ENCODE assay signal across 15 cellular contexts in genomic region chr11:36447947-36448346, GRCh38.
DNase-seq lines count a peak whose midpoint lies in the region; ATAC-seq and TF ChIP-seq lines count a peak whose summit lies in the region.
"Had no signal": no experiment of that assay in that cellular context is flagged by ENCODE, and none has a peak within 500 bp of the region (broad histone marks: within the 10 kb centered on the region; RNA-seq: fewer than 3 reads in every experiment).

No MANE protein-coding gene starts in this region.

- TF ChIP-seq CTCF in IMR-90 (conservative IDR thresholded peaks at IDR 0.05; ENCODE audit: low read depth, low read length) (no peak), vagina (IDR thresholded peaks at IDR 0.05) (no peak)

- in situ Hi-C loops in IMR-90 (cut with MboI; ENCODE audit: low sequenced_read_pairs) (no loop called here), GM23248 (cut with MboI) (no loop called here)

- BruUV-seq in IMR-90 (replicated peaks; lab: Mats Ljungman, UMichigan), result no TSS peak

- H3K9me3 ChIP-seq in IMR-90 (ENCODE audit: control insufficient read depth, insufficient read depth, low read length) (no peaks in the 10 kb centered on the region), trophoblast cell (ENCODE audit: insufficient read depth, low read depth, low read length) (no peaks in the 10 kb centered on the region), vagina (no peaks in the 10 kb centered on the region), GM23248 (ENCODE audit: low read depth) (no peaks in the 10 kb centered on the region)
- H3K9me3 ChIP-seq: left ventricle myocardium inferior had no signal

- no peak overlapping the region for H3K4me3 Mint-ChIP-seq in central memory CD8-positive, alpha-beta T cell
- H3K4me3 Mint-ChIP-seq: B cell had no signal

- H2BK12ac ChIP-seq in trophoblast cell (ENCODE audit: low read length), result no peak overlapping the region

- peaks cover 14% of the 10 kb centered on the region for H3K9me1 ChIP-seq in IMR-90 (ENCODE audit: insufficient read depth, low read length)

- peaks cover 88% of the 10 kb centered on the region for H3K4me1 Mint-ChIP-seq in central memory CD8-positive, alpha-beta T cell

- H3K27me3 ChIP-seq in IMR-90 (ENCODE audit: control insufficient read depth, insufficient read depth, low read length) (no peaks in the 10 kb centered on the region), trophoblast cell (ENCODE audit: insufficient read depth, low read length) (no peaks in the 10 kb centered on the region), vagina (no peaks in the 10 kb centered on the region), GM23248 (replicated peaks; ENCODE audit: insufficient read depth) (no peaks in the 10 kb centered on the region)
- H3K27me3 ChIP-seq: brain microvascular endothelial cell had no signal

- H2AK5ac ChIP-seq in IMR-90 (ENCODE audit: low read depth, low read length), result no peak overlapping the region
- H2AK5ac ChIP-seq in trophoblast cell (ENCODE audit: low read length), result no peak overlapping the region

- H3K9me2 ChIP-seq in GM23248 (ENCODE audit: insufficient read depth), result no peaks in the 10 kb centered on the region

- H3K79me2 ChIP-seq in trophoblast cell (ENCODE audit: control insufficient read depth, insufficient read depth, low read length, poor library complexity), result no peaks in the 10 kb centered on the region
- H3K79me2 ChIP-seq in GM23248 (ENCODE audit: insufficient read depth), result no peaks in the 10 kb centered on the region

- no peak overlapping the region for H4K91ac ChIP-seq in IMR-90 (ENCODE audit: insufficient read depth, low read depth, low read length)
- H4K91ac ChIP-seq in trophoblast cell (ENCODE audit: low read depth, low read length), result no peak overlapping the region

- 0 out of 2 replicates have a peak overlapping the region, but pooled peaks have one; percentile 2 for H3K4ac ChIP-seq in IMR-90 (ENCODE audit: low read depth, low read length)
- no peak overlapping the region for H3K4ac ChIP-seq in trophoblast cell (ENCODE audit: low read depth, low read length)

- H3K27ac ChIP-seq in IMR-90 (ENCODE audit: insufficient read depth, low read length) (no peak overlapping the region), trophoblast cell (ENCODE audit: low read depth, low read length) (no peak overlapping the region), vagina (no peak overlapping the region), GM23248 (no peak overlapping the region)
- H3K27ac ChIP-seq: brain microvascular endothelial cell, KMS-11, left ventricle myocardium inferior had no signal

- TF ChIP-seq POLR2A in IMR-90 (IDR thresholded peaks at IDR 0.05; ENCODE audit: low read depth, low read length) (no peak), vagina (IDR thresholded peaks at IDR 0.05) (no peak)

- H2BK120ac ChIP-seq in IMR-90 (ENCODE audit: low read depth, low read length) (peak overlapping the region; percentile 14; the same call in 1 of the 2 replicates), trophoblast cell (ENCODE audit: insufficient read depth, low read length, poor library complexity) (no peak overlapping the region)

- intact Hi-C loops in IMR-90 (cut with micrococcal nuclease), result no loop called here
- intact Hi-C loops in vagina (cut with DNase I), result no loop called here

- H3F3A ChIP-seq in GM23248 (ENCODE audit: insufficient read depth), result peaks cover 5% of the 10 kb centered on the region; the same call in 1 of the 2 replicates

- H4K12ac ChIP-seq in trophoblast cell (ENCODE audit: low read depth, low read length), result no peak overlapping the region

- peak overlapping the region; percentile 36 for H3K27ac Mint-ChIP-seq in central memory CD8-positive, alpha-beta T cell (ENCODE audit: low read depth)
- H3K27ac Mint-ChIP-seq: activated naive CD4-positive, alpha-beta T cell treated with anti-CD3 and anti-CD28 coated beads, Interleukin-2, amount 50 U/mL, for 72 hours; B cell had no signal

- H2AFZ ChIP-seq in IMR-90 (replicated peaks; ENCODE audit: low read length, poor library complexity) (no peak overlapping the region), trophoblast cell (ENCODE audit: insufficient read depth, low read length, poor library complexity) (no peak overlapping the region), GM23248 (no peak overlapping the region)

- H3K4me2 ChIP-seq in IMR-90 (ENCODE audit: low read depth, low read length) (no peak overlapping the region), trophoblast cell (ENCODE audit: low read length) (no peak overlapping the region), GM23248 (ENCODE audit: unreplicated experiment) (no peak overlapping the region)
- H3K4me2 ChIP-seq: KMS-11 had no signal

- no peaks in the 10 kb centered on the region for H3K27me3 Mint-ChIP-seq in central memory CD8-positive, alpha-beta T cell
- H3K27me3 Mint-ChIP-seq: B cell, naive B cell had no signal

- no peak overlapping the region for H2AK9ac ChIP-seq in IMR-90 (replicated peaks; ENCODE audit: low read depth, low read length, poor library complexity)

- no peaks in the 10 kb centered on the region for H4K20me1 ChIP-seq in IMR-90 (ENCODE audit: insufficient read depth, low read length)
- H4K20me1 ChIP-seq in GM23248 (ENCODE audit: insufficient read depth), result no peaks in the 10 kb centered on the region

- H3K18ac ChIP-seq in IMR-90 (ENCODE audit: low read depth, low read length) (no peak overlapping the region), trophoblast cell (ENCODE audit: low read length) (no peak overlapping the region)

- H3K4me3 ChIP-seq in IMR-90 (ENCODE audit: insufficient read depth, low read depth, low read length), result no peak overlapping the region
- H3K4me3 ChIP-seq in trophoblast cell (ENCODE audit: low read depth, low read length), result no peak overlapping the region
- no peak overlapping the region for H3K4me3 ChIP-seq in vagina
- H3K4me3 ChIP-seq in GM23248, result no peak overlapping the region
- H3K4me3 ChIP-seq: left ventricle myocardium inferior had no signal

- H3K36me3 ChIP-seq in IMR-90 (ENCODE audit: control insufficient read depth, insufficient read depth, low read length), result no peaks in the 10 kb centered on the region; the same call in 1 of the 2 replicates
- peaks cover 15 to 29% of the 10 kb centered on the region in 2 experiments for H3K36me3 ChIP-seq in trophoblast cell (ENCODE audit: control insufficient read depth in 1 of 2, insufficient read depth in 2 of 2, low read length in 2 of 2)
- H3K36me3 ChIP-seq in vagina, result no peaks in the 10 kb centered on the region
- no peaks in the 10 kb centered on the region; the same call in none of the 2 replicates for H3K36me3 ChIP-seq in GM23248 (ENCODE audit: low read depth)
- H3K36me3 ChIP-seq: left ventricle myocardium inferior had no signal

- no peaks in the 10 kb centered on the region for H3K9me3 Mint-ChIP-seq in central memory CD8-positive, alpha-beta T cell
- H3K9me3 Mint-ChIP-seq: activated naive CD4-positive, alpha-beta T cell treated with anti-CD3 and anti-CD28 coated beads, Interleukin-2, amount 50 U/mL, for 72 hours had no signal

- no peak overlapping the region for H3K56ac ChIP-seq in IMR-90 (ENCODE audit: extremely low read depth, insufficient read depth, low read length)

- no peak overlapping the region for H4K5ac ChIP-seq in IMR-90 (ENCODE audit: low read depth, low read length)

- H4K8ac ChIP-seq in IMR-90 (ENCODE audit: low read depth in 2 of 2, low read length in 2 of 2) (no peak overlapping the region), trophoblast cell (ENCODE audit: low read depth, low read length) (no peak overlapping the region)

- H2BK20ac ChIP-seq in IMR-90 (ENCODE audit: low read depth, low read length), result no peak overlapping the region

- dilution Hi-C loops in IMR-90 (cut with HindIII; ENCODE audit: low sequenced_read_pairs, unreplicated experiment), result no loop called here

- H3K9ac ChIP-seq in IMR-90 (ENCODE audit: low read depth, low read length), result no peak overlapping the region
- H3K9ac ChIP-seq in trophoblast cell (ENCODE audit: low read length), result no peak overlapping the region
- no peak overlapping the region for H3K9ac ChIP-seq in GM23248
- H3K9ac ChIP-seq: KMS-11 had no signal

- no peak overlapping the region for H2BK15ac ChIP-seq in IMR-90 (ENCODE audit: low read depth, low read length)

- peaks cover 61% of the 10 kb centered on the region for H3K36me3 Mint-ChIP-seq in central memory CD8-positive, alpha-beta T cell (ENCODE audit: insufficient read depth)

- H3K4me1 ChIP-seq in IMR-90 (ENCODE audit: control insufficient read depth, insufficient read depth, low read length) (peaks cover 16% of the 10 kb centered on the region), trophoblast cell (ENCODE audit: control insufficient read depth in 1 of 2, insufficient read depth in 2 of 2, low read length in 2 of 2) (no peaks in the 10 kb centered on the region), vagina (peaks cover 54% of the 10 kb centered on the region), GM23248 (ENCODE audit: insufficient read depth) (peaks cover 17% of the 10 kb centered on the region)

- H3K23ac ChIP-seq in IMR-90 (ENCODE audit: low read depth, low read length) (no peak overlapping the region), trophoblast cell (ENCODE audit: low read length) (no peak overlapping the region)

- H2BK5ac ChIP-seq in IMR-90 (ENCODE audit: low read depth, low read length, poor library complexity, severe bottlenecking), result no peak overlapping the region
- no peak overlapping the region for H2BK5ac ChIP-seq in trophoblast cell (ENCODE audit: low read depth, low read length, poor library complexity)

- H3K79me1 ChIP-seq in IMR-90 (ENCODE audit: low read depth in 1 of 2, low read length in 2 of 2), result no peaks in the 10 kb centered on the region
- H3K79me1 ChIP-seq in trophoblast cell (ENCODE audit: low read length), result no peaks in the 10 kb centered on the region

- POLR2A ChIA-PET in IMR-90 (lab: Charles Lee; ENCODE audit: unreplicated experiment), result no interaction called here

- CTCF ChIA-PET in IMR-90 (lab: Yijun Ruan, JAX), result interaction anchor here (1.1 kb wide), 1 partner anchor 27 kb away, joined by 3 read pairs; no protein-coding TSS in a partner anchor

- 71% methylated on average over 4 of the region's 8 CpGs; no CpG with 5 or more reads in 1 of the 2 experiments for WGBS in IMR-90 (ENCODE audit: extremely low coverage in 2 of 2, insufficient read length in 1 of 2), 2 experiments
- no CpG with 5 or more reads among the region's 8 CpGs for WGBS in trophoblast cell (ENCODE audit: extremely low coverage, insufficient coverage, insufficient read length)
- WGBS in GM23248 (ENCODE audit: low coverage in 1 of 2, low lambda C conversion rate in 2 of 2, missing lambda C conversion rate in 2 of 2), 2 experiments, result 82 to 83% methylated on average over 8 of the region's 8 CpGs

- ATAC-seq in IMR-90 (ENCODE audit: low read depth), result no peak
- ATAC-seq in central memory CD8-positive, alpha-beta T cell (replicated peaks; ENCODE audit: extremely low read depth, poor library complexity, severe bottlenecking), result no peak
- ATAC-seq: activated naive CD4-positive, alpha-beta T cell treated with anti-CD3 and anti-CD28 coated beads, Interleukin-2, amount 50 U/mL, for 72 hours had no signal

- DNase-seq in IMR-90 (no peak), NCI-H345 treated with DMSO at 0.1 percent for 48 hours (lab: John Stamatoyannopoulos, UW; ENCODE audit: unreplicated experiment) (peak; percentile 71), trophoblast cell (peak; percentile 63 to 75), vagina (ENCODE audit: extremely low spot score in 2 of 2) (no peak), GM23248 (no peak), superior temporal gyrus (ENCODE audit: extremely low spot score) (no peak)
- DNase-seq in central memory CD8-positive, alpha-beta T cell (ENCODE audit: low spot score in 2 of 2), result no peak
- DNase-seq: brain microvascular endothelial cell, left ventricle myocardium inferior, naive B cell, NCI-H187, SHP77 treated with DMSO at 0.1 percent for 48 hours had no signal

- no peak for TF ChIP-seq RAD21 in IMR-90 (IDR thresholded peaks at IDR 0.05; ENCODE audit: low read length)

- H3K14ac ChIP-seq in IMR-90 (replicated peaks; ENCODE audit: low read depth, low read length) (no peak overlapping the region), trophoblast cell (ENCODE audit: low read length) (no peak overlapping the region)

Comparison
In these comparisons a context has a peak if more than half of its experiments do, and no peak if none do; other contexts are left out.
1. DNase-seq: peak in NCI-H345 treated with DMSO at 0.1 percent for 48 hours (single experiment) and trophoblast cell (2 of 2); none in IMR-90 (single experiment), central memory CD8-positive, alpha-beta T cell (0 of 2), vagina (0 of 2), GM23248 (single experiment) and superior temporal gyrus (single experiment).